ENCODE assay signal across 14 cellular contexts in genomic region chr1:228872080-228872479, GRCh38.
DNase-seq lines count a peak whose midpoint lies in the region; ATAC-seq and TF ChIP-seq lines count a peak whose summit lies in the region.
"Had no signal": no experiment of that assay in that cellular context is flagged by ENCODE, and none has a peak within 500 bp of the region (broad histone marks: within the 10 kb centered on the region; RNA-seq: fewer than 3 reads in every experiment).

No MANE protein-coding gene starts in this region.

- no peak overlapping the region for H2AFZ ChIP-seq in hepatocyte

- DNase-seq in T-helper 2 cell treated with Interferon-gamma antibody and Interleukin-4, amounts not matched to agents 5 μg/mL and 100 μg/mL, for 36 hours (ENCODE audit: low spot score), result peak; percentile 1
- DNase-seq in T-helper 2 cell (no peak), hepatocyte (ENCODE audit: low spot score) (no peak), vagina (ENCODE audit: extremely low spot score in 2 of 2) (peak in 1 of 2 donors; percentile 58), NCI-H69 (lab: John Stamatoyannopoulos, UW) (no peak)
- DNase-seq in activated naive CD8-positive, alpha-beta T cell treated with anti-CD3 and anti-CD28 coated beads for 36 hours, result no peak
- DNase-seq: GF-D8, NCI-H1417 treated with DMSO at 0.1 percent for 48 hours, NCI-H2029, NCI-H510A treated with DMSO at 0.1 percent for 48 hours had no signal

- intact Hi-C loops in vagina (cut with DNase I), result no loop called here

- H3K9ac ChIP-seq in rectal smooth muscle tissue (ENCODE audit: low read length), result no peak overlapping the region
- H3K9ac ChIP-seq: BLaER1 treated with 17β-estradiol and CSF1 and Interleukin-3, amounts not matched to agents 10 nM and 100 nM had no signal

- H3K79me2 ChIP-seq in hepatocyte, result no peaks in the 10 kb centered on the region

- H3K4me3 ChIP-seq in hepatocyte, result no peak overlapping the region
- no peak overlapping the region for H3K4me3 ChIP-seq in rectal smooth muscle tissue (ENCODE audit: low read length)
- H3K4me3 ChIP-seq in vagina, result no peak overlapping the region
- H3K4me3 ChIP-seq: BLaER1 treated with 17β-estradiol and CSF1 and Interleukin-3, amounts not matched to agents 10 nM and 100 nM had no signal

- H3K27me3 ChIP-seq in hepatocyte, result no peaks in the 10 kb centered on the region
- H3K27me3 ChIP-seq in rectal smooth muscle tissue (ENCODE audit: control insufficient read depth, insufficient read depth, low read length), result no peaks in the 10 kb centered on the region
- no peaks in the 10 kb centered on the region for H3K27me3 ChIP-seq in vagina
- H3K27me3 ChIP-seq: BLaER1 treated with 17β-estradiol and CSF1 and Interleukin-3, amounts not matched to agents 10 nM and 100 nM had no signal

- H3K27ac Mint-ChIP-seq in T-helper 2 cell treated with Interferon-gamma antibody and Interleukin-4, amounts not matched to agents 5 μg/mL and 100 μg/mL, for 36 hours, result no peak overlapping the region
- no peak overlapping the region for H3K27ac Mint-ChIP-seq in activated naive CD8-positive, alpha-beta T cell treated with anti-CD3 and anti-CD28 coated beads for 36 hours

- TF ChIP-seq POLR2A in vagina (IDR thresholded peaks at IDR 0.05), result no peak

- peaks cover 9% of the 10 kb centered on the region for H3K27me3 Mint-ChIP-seq in T-helper 2 cell treated with Interferon-gamma antibody and Interleukin-4, amounts not matched to agents 5 μg/mL and 100 μg/mL, for 36 hours (ENCODE audit: low read depth)
- no peaks in the 10 kb centered on the region for H3K27me3 Mint-ChIP-seq in activated naive CD8-positive, alpha-beta T cell treated with anti-CD3 and anti-CD28 coated beads for 36 hours

- no peaks in the 10 kb centered on the region for H3K36me3 Mint-ChIP-seq in T-helper 2 cell treated with Interferon-gamma antibody and Interleukin-4, amounts not matched to agents 5 μg/mL and 100 μg/mL, for 36 hours (ENCODE audit: low read depth)
- no peaks in the 10 kb centered on the region for H3K36me3 Mint-ChIP-seq in activated naive CD8-positive, alpha-beta T cell treated with anti-CD3 and anti-CD28 coated beads for 36 hours

- TF ChIP-seq CTCF in hepatocyte (IDR thresholded peaks at IDR 0.05; ENCODE audit: poor library complexity) (no peak), vagina (IDR thresholded peaks at IDR 0.05) (no peak)

- H3K4me3 Mint-ChIP-seq in T-helper 2 cell treated with Interferon-gamma antibody and Interleukin-4, amounts not matched to agents 5 μg/mL and 100 μg/mL, for 36 hours, result no peak overlapping the region
- H3K4me3 Mint-ChIP-seq in activated naive CD8-positive, alpha-beta T cell treated with anti-CD3 and anti-CD28 coated beads for 36 hours, result no peak overlapping the region

- no peaks in the 10 kb centered on the region for H3K4me1 Mint-ChIP-seq in T-helper 2 cell treated with Interferon-gamma antibody and Interleukin-4, amounts not matched to agents 5 μg/mL and 100 μg/mL, for 36 hours (ENCODE audit: low read depth)
- no peaks in the 10 kb centered on the region for H3K4me1 Mint-ChIP-seq in activated naive CD8-positive, alpha-beta T cell treated with anti-CD3 and anti-CD28 coated beads for 36 hours

- H3K27ac ChIP-seq in hepatocyte (peak overlapping the region; percentile 88), rectal smooth muscle tissue (ENCODE audit: low read depth, low read length) (peak overlapping the region; percentile 62), vagina (peak overlapping the region; percentile 73)
- H3K27ac ChIP-seq: 22Rv1; BLaER1 treated with 17β-estradiol and CSF1 and Interleukin-3, amounts not matched to agents 10 nM and 100 nM had no signal

- no peaks in the 10 kb centered on the region for H4K20me1 ChIP-seq in hepatocyte (ENCODE audit: insufficient read depth, poor library complexity, severe bottlenecking)
- H4K20me1 ChIP-seq: BLaER1 treated with 17β-estradiol and CSF1 and Interleukin-3, amounts not matched to agents 10 nM and 100 nM had no signal

- peaks cover 39% of the 10 kb centered on the region for H3K4me1 ChIP-seq in hepatocyte (ENCODE audit: insufficient read depth)
- H3K4me1 ChIP-seq in rectal smooth muscle tissue (ENCODE audit: control insufficient read depth, insufficient read depth, low read length), result no peaks in the 10 kb centered on the region
- H3K4me1 ChIP-seq in vagina, result peaks cover 11% of the 10 kb centered on the region

- H3K4me2 ChIP-seq in hepatocyte, result peak overlapping the region; percentile 52
- H3K4me2 ChIP-seq: BLaER1 treated with 17β-estradiol and CSF1 and Interleukin-3, amounts not matched to agents 10 nM and 100 nM had no signal

- no peak for ATAC-seq in GM21390 (IDR thresholded peaks at IDR 0.05; ENCODE audit: unreplicated experiment)

- H3K9me2 ChIP-seq in hepatocyte (replicated peaks; ENCODE audit: insufficient read depth), result no peaks in the 10 kb centered on the region

- H3K9me3 ChIP-seq in hepatocyte (ENCODE audit: low read depth) (no peaks in the 10 kb centered on the region), vagina (no peaks in the 10 kb centered on the region)
- H3K9me3 ChIP-seq: BLaER1 treated with 17β-estradiol and CSF1 and Interleukin-3, amounts not matched to agents 10 nM and 100 nM had no signal

- H3K9me3 Mint-ChIP-seq in T-helper 2 cell treated with Interferon-gamma antibody and Interleukin-4, amounts not matched to agents 5 μg/mL and 100 μg/mL, for 36 hours, result no peaks in the 10 kb centered on the region
- H3K9me3 Mint-ChIP-seq in activated naive CD8-positive, alpha-beta T cell treated with anti-CD3 and anti-CD28 coated beads for 36 hours, result no peaks in the 10 kb centered on the region

- H3K36me3 ChIP-seq in hepatocyte (replicated peaks; ENCODE audit: insufficient read depth, low read depth) (no peaks in the 10 kb centered on the region), rectal smooth muscle tissue (ENCODE audit: control insufficient read depth, insufficient read depth, low read length) (no peaks in the 10 kb centered on the region), vagina (no peaks in the 10 kb centered on the region)
- H3K36me3 ChIP-seq: BLaER1 treated with 17β-estradiol and CSF1 and Interleukin-3, amounts not matched to agents 10 nM and 100 nM had no signal

- 71% methylated on average over 7 of the region's 7 CpGs for WGBS in hepatocyte (ENCODE audit: low lambda C conversion rate, missing lambda C conversion rate)
